Comparison of ENCODE assay signal across 19 cellular contexts in the genomic region with DNA sequence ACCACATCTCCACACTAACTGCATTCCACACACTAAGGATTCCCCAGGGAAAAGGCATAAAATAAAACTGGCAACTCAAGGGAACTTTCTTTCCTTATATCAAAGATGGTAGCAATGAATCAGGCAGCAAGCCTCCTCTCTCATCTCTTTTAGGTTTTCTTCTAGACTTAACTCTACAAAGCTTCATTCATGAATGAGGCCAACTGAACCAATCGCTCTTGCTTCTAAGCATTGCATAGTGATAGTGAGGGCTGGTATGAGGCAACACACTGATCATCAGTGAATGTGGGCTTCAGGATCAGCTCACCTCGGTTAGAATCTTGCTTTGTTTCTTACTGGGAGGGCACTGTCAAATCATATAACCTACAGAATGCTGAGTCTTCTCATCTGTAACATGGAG.
DNase-seq lines count a peak whose midpoint lies in the region; ATAC-seq, FAIRE-seq and TF ChIP-seq lines count a peak whose summit lies in the region.
"Had no signal": no experiment of that assay in that cellular context is flagged by ENCODE, and none has a peak within 500 bp of the region (broad histone marks: within the 10 kb centered on the region; RNA-seq: fewer than 3 reads in every experiment).

No MANE protein-coding gene starts in this region.

- TF ChIP-seq POLR2A in K562 (conservative IDR thresholded peaks at IDR 0.05), result no peak

- H3K9me3 ChIP-seq in BLaER1, result peaks cover 44% of the 10 kb centered on the region
- H3K9me3 ChIP-seq in K562 (replicated peaks; ENCODE audit: control insufficient read depth, insufficient read depth, low read depth, low read length), result peaks cover 2% of the 10 kb centered on the region; the same call in 1 of the 2 replicates
- H3K9me3 ChIP-seq: A549, Caco-2 had no signal

- H3K9me2 ChIP-seq in GM23338 (ENCODE audit: insufficient read depth), result peaks cover 15% of the 10 kb centered on the region

- H3K27ac ChIP-seq in BLaER1 (peak overlapping the region; percentile 47; the same call in 1 of the 2 replicates), GM23338 (ENCODE audit: low read depth) (no peak overlapping the region), K562 (ENCODE audit: extremely low read depth, low read depth, low read length) (no peak overlapping the region)
- H3K27ac ChIP-seq: 22Rv1, A549, C4-2B had no signal

- H3K36me3 ChIP-seq in BLaER1, result no peaks in the 10 kb centered on the region
- H3K36me3 ChIP-seq in GM23338 (ENCODE audit: insufficient read depth), result no peaks in the 10 kb centered on the region
- no peaks in the 10 kb centered on the region for H3K36me3 ChIP-seq in K562 (ENCODE audit: control insufficient read depth, insufficient read depth, low read length)

- no peaks in the 10 kb centered on the region; the same call in 1 of the 3 replicates for H3K9me3 Mint-ChIP-seq in GM23338
- H3K9me3 Mint-ChIP-seq in activated naive CD4-positive, alpha-beta T cell treated with anti-CD3 and anti-CD28 coated beads, Interleukin-2, amount 10 ng/mL, durations not matched to agents 7 days and 5 days, result peaks cover 19% of the 10 kb centered on the region

- no peaks in the 10 kb centered on the region for H3K79me2 ChIP-seq in GM23338 (replicated peaks; ENCODE audit: insufficient read depth)
- no peaks in the 10 kb centered on the region for H3K79me2 ChIP-seq in K562 (ENCODE audit: control insufficient read depth, insufficient read depth, low read length)

- no peak for TF ChIP-seq EP300 in K562 (IDR thresholded peaks at IDR 0.05; ENCODE audit: low read length)

- no peak for TF ChIP-seq RAD21 in K562 (CRISPR knock-in tag; conservative IDR thresholded peaks at IDR 0.05 in 1 of 2, IDR thresholded peaks at IDR 0.05 in 1 of 2)

- peaks cover 25% of the 10 kb centered on the region for H3K4me1 ChIP-seq in BLaER1
- H3K4me1 ChIP-seq in GM23338 (ENCODE audit: insufficient read depth), result peaks cover 11% of the 10 kb centered on the region; the same call in 1 of the 2 replicates
- no peaks in the 10 kb centered on the region for H3K4me1 ChIP-seq in K562 (replicated peaks in 1 of 2; ENCODE audit: control insufficient read depth in 2 of 2, insufficient read depth in 2 of 2, low read length in 2 of 2)
- H3K4me1 ChIP-seq: A549, Caco-2 had no signal

- ATAC-seq in GM23338 (no peak), K562 (no peak), HG03469 (IDR thresholded peaks at IDR 0.05; ENCODE audit: unreplicated experiment) (no peak)
- ATAC-seq: A549; CD8-positive, alpha-beta T cell had no signal

- H2AFZ ChIP-seq in GM23338 (peak overlapping the region; percentile 18), K562 (ENCODE audit: low read depth, low read length) (no peak overlapping the region)

- no peaks in the 10 kb centered on the region for H3K9me1 ChIP-seq in K562 (ENCODE audit: control insufficient read depth, insufficient read depth, low read length)

- 0% methylated on average over 2 of the region's 2 CpGs for WGBS in K562 (ENCODE audit: insufficient coverage, low coverage, missing lambda C conversion rate)

- H3K4me2 ChIP-seq in BLaER1 (peak overlapping the region; percentile 48), GM23338 (no peak overlapping the region), K562 (ENCODE audit: insufficient read depth, low read length) (no peak overlapping the region)
- H3K4me2 ChIP-seq: A549 had no signal

- H3K27ac Mint-ChIP-seq in GM23338, result no peak overlapping the region
- no peak overlapping the region for H3K27ac Mint-ChIP-seq in activated naive CD4-positive, alpha-beta T cell treated with anti-CD3 and anti-CD28 coated beads, Interleukin-2, amount 10 ng/mL, durations not matched to agents 7 days and 5 days
- H3K27ac Mint-ChIP-seq: B cell; CD4-positive, alpha-beta T cell; CD8-positive, alpha-beta T cell had no signal

- CTCF ChIA-PET in K562 (lab: Yijun Ruan, JAX; ENCODE audit: low intra/inter-chr PET ratio), result no interaction called here
- CTCF ChIA-PET in activated naive CD4-positive, alpha-beta T cell treated with anti-CD3 and anti-CD28 coated beads, Interleukin-2, amount 10 ng/mL, durations not matched to agents 7 days and 5 days (lab: Charles Lee), result no interaction called here

- DNase-seq in GM23338 (ENCODE audit: low spot score) (no peak), K562 (ENCODE audit: extremely low read depth in 1 of 4, low spot score in 3 of 4) (no peak)
- DNase-seq in activated naive CD4-positive, alpha-beta T cell treated with anti-CD3 and anti-CD28 coated beads, Interleukin-2, amount 10 ng/mL, durations not matched to agents 7 days and 5 days, result no peak
- DNase-seq: AML-193; Caco-2; Calu3; CD4-positive, alpha-beta T cell; CD8-positive, alpha-beta T cell; GF-D8 had no signal

- H3K9ac ChIP-seq in BLaER1 (no peak overlapping the region), K562 (ENCODE audit: insufficient read depth in 1 of 2, low read depth in 2 of 2, low read length in 2 of 2) (no peak overlapping the region)

- in situ Hi-C loops in K562 (cut with MboI), result no loop called here

- H3K4me3 Mint-ChIP-seq in GM23338, result no peak overlapping the region
- H3K4me3 Mint-ChIP-seq in activated naive CD4-positive, alpha-beta T cell treated with anti-CD3 and anti-CD28 coated beads, Interleukin-2, amount 10 ng/mL, durations not matched to agents 7 days and 5 days, result no peak overlapping the region
- H3K4me3 Mint-ChIP-seq: B cell; CD4-positive, alpha-beta T cell; CD8-positive, alpha-beta T cell had no signal

- intact Hi-C loops in K562 (cut with micrococcal nuclease), result no loop called here

- H3F3A ChIP-seq in GM23338 (replicated peaks; ENCODE audit: low read depth), result no peaks in the 10 kb centered on the region

- H4K20me1 ChIP-seq in BLaER1, result no peaks in the 10 kb centered on the region
- no peaks in the 10 kb centered on the region for H4K20me1 ChIP-seq in GM23338 (replicated peaks; ENCODE audit: insufficient read depth)
- H4K20me1 ChIP-seq in K562 (replicated peaks; ENCODE audit: control insufficient read depth, insufficient read depth, low read length), result no peaks in the 10 kb centered on the region

- POLR2A ChIA-PET in K562 (lab: Yijun Ruan, JAX), result interaction anchor here (0.6 kb wide), 1 partner anchor 15 kb away, joined by 3 read pairs; no protein-coding TSS in a partner anchor

- peaks cover 16% of the 10 kb centered on the region for H3K4me1 Mint-ChIP-seq in GM23338
- H3K4me1 Mint-ChIP-seq in activated naive CD4-positive, alpha-beta T cell treated with anti-CD3 and anti-CD28 coated beads, Interleukin-2, amount 10 ng/mL, durations not matched to agents 7 days and 5 days, result no peaks in the 10 kb centered on the region
- H3K4me1 Mint-ChIP-seq: B cell had no signal

- peaks cover 6% of the 10 kb centered on the region; the same call in 1 of the 3 replicates for H3K36me3 Mint-ChIP-seq in GM23338 (ENCODE audit: low read depth)
- no peaks in the 10 kb centered on the region for H3K36me3 Mint-ChIP-seq in activated naive CD4-positive, alpha-beta T cell treated with anti-CD3 and anti-CD28 coated beads, Interleukin-2, amount 10 ng/mL, durations not matched to agents 7 days and 5 days
- H3K36me3 Mint-ChIP-seq: CD8-positive, alpha-beta T cell had no signal

- no TSS peak for BruUV-seq in K562 (replicated peaks; lab: Mats Ljungman, UMichigan)

- H3K27me3 ChIP-seq in BLaER1 (no peaks in the 10 kb centered on the region), GM23338 (ENCODE audit: insufficient read depth) (no peaks in the 10 kb centered on the region), K562 (ENCODE audit: control insufficient read depth in 2 of 2, insufficient read depth in 2 of 2, low read length in 2 of 2) (no peaks in the 10 kb centered on the region)

- no peaks in the 10 kb centered on the region for H3K27me3 Mint-ChIP-seq in GM23338 (ENCODE audit: insufficient read depth, low read depth, poor library complexity)
- no peaks in the 10 kb centered on the region for H3K27me3 Mint-ChIP-seq in activated naive CD4-positive, alpha-beta T cell treated with anti-CD3 and anti-CD28 coated beads, Interleukin-2, amount 10 ng/mL, durations not matched to agents 7 days and 5 days
- H3K27me3 Mint-ChIP-seq: B cell; CD4-positive, alpha-beta T cell had no signal

- FAIRE-seq in K562 (lab: Jason Lieb, UNC), result no peak
- FAIRE-seq: A549, D721Med, G401.6, GM12891, GM19239 had no signal

- TF ChIP-seq CTCF in GM23338 (conservative IDR thresholded peaks at IDR 0.05; ENCODE audit: low read depth in 2 of 2), result no peak
- no peak for TF ChIP-seq CTCF in K562 (IDR thresholded peaks at IDR 0.05 in 2 of 3, conservative IDR thresholded peaks at IDR 0.05 in 1 of 3; ENCODE audit: insufficient read depth in 2 of 3, low read depth in 1 of 3, low read length in 3 of 3)

- H3K4me3 ChIP-seq in BLaER1 (no peak overlapping the region), GM23338 (no peak overlapping the region), K562 (no peak overlapping the region)
- H3K4me3 ChIP-seq: A549 had no signal

TF ChIP-seq in K562, 482 proteins besides CTCF, POLR2A, EP300 and RAD21 (continues in another document):
- TF ChIP-seq CBX3 (IDR thresholded peaks at IDR 0.05; ENCODE audit: borderline replicate concordance in 1 of 2, low read length in 2 of 2) (peak in 1 of 2 experiments; percentile 72; a peak in 1 of 3 replicates), ZFX (CRISPR knock-in tag; IDR thresholded peaks at IDR 0.05) (peak; percentile 30; the same call in 1 of the 2 replicates), COPS2 (conservative IDR thresholded peaks at IDR 0.05) (no peak), ZNF639 (CRISPR knock-in tag; conservative IDR thresholded peaks at IDR 0.05 in 1 of 2, IDR thresholded peaks at IDR 0.05 in 1 of 2) (0 out of 4 replicates have a peak, but pooled peaks of 1 of the 2 experiments have one; percentile 64), RBM22 (IDR thresholded peaks at IDR 0.05; ENCODE audit: low read depth, low read length, poor library complexity, severe bottlenecking) (no peak), POLR2AphosphoS2 (IDR thresholded peaks at IDR 0.05; ENCODE audit: low read length) (no peak), CREBBP (IDR thresholded peaks at IDR 0.05; ENCODE audit: low read depth, low read length) (no peak), IRF2 (CRISPR knock-in tag; IDR thresholded peaks at IDR 0.05) (0 out of 2 replicates have a peak, but pooled peaks have one; percentile 65), TEAD4 (IDR thresholded peaks at IDR 0.05; ENCODE audit: low read length) (no peak), TEAD4 (CRISPR knock-in tag; IDR thresholded peaks at IDR 0.05; ENCODE audit: borderline replicate concordance) (0 out of 2 replicates have a peak, but pooled peaks have one; percentile 64), BACH1 (tag; IDR thresholded peaks at IDR 0.05) (no peak), ZNF184 (CRISPR knock-in tag; IDR thresholded peaks at IDR 0.05) (0 out of 2 replicates have a peak, but pooled peaks have one; percentile 2)
